ENCODE assay signal across 1 cellular context in the genomic region with DNA sequence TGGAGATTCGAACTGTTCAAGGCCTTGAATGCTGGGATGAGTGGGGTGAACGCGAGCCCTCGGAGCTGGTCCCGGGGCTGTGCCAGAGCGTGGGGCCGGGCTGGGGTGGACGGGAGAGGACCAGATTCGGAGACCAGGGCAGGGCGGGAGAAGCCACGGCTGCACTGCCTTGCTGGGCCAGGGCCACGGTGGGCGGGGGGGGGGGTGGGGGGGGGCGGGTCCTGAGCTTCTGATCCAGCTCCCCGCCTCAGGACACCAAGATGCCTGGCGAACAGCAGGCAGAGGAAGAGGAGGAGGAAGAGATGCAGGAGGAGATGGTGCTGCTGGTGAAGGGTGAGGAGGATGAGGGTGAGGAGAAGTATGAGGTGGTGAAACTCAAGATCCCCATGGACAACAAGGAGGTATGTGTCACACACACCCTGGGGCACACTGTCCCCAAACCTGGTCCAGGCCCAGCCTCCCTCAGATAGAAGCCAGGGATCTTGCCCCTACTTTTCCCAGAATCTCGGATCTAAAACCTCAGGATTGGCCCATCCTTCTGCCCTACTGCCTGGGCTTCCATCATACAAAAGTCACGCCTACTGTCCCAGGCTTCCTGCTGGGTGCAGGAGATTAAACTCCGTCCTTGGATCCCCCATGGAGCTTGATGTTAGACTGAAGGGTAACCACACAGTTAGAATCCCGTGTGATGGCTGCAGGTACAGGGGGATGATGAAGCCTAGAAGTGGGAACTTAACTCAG.
TF ChIP-seq lines count a peak whose summit lies in the region.

No MANE protein-coding gene starts in this region.

TF ChIP-seq in HepG2, 621 proteins besides CTCF, POLR2A, EP300 and RAD21 (continued from another document):
- TF ChIP-seq, protein P1, sequence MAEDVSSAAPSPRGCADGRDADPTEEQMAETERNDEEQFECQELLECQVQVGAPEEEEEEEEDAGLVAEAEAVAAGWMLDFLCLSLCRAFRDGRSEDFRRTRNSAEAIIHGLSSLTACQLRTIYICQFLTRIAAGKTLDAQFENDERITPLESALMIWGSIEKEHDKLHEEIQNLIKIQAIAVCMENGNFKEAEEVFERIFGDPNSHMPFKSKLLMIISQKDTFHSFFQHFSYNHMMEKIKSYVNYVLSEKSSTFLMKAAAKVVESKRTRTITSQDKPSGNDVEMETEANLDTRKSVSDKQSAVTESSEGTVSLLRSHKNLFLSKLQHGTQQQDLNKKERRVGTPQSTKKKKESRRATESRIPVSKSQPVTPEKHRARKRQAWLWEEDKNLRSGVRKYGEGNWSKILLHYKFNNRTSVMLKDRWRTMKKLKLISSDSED (CRISPR knock-in tag; IDR thresholded peaks at IDR 0.05) = no peak
- no peak for TF ChIP-seq AHR (CRISPR knock-in tag; IDR thresholded peaks at IDR 0.05)
- TF ChIP-seq SYNCRIP (IDR thresholded peaks at IDR 0.05; ENCODE audit: insufficient read depth, low read depth, low read length) = no peak
- 0 out of 2 replicates have a peak, but pooled peaks have one; percentile 22 for TF ChIP-seq ARID2 (CRISPR knock-in tag; IDR thresholded peaks at IDR 0.05; ENCODE audit: borderline replicate concordance)
- TF ChIP-seq ZNF280D (CRISPR knock-in tag; IDR thresholded peaks at IDR 0.05) = 0 out of 2 replicates have a peak, but pooled peaks have one; percentile 31
- no peak for TF ChIP-seq RAD51 (IDR thresholded peaks at IDR 0.05; ENCODE audit: borderline replicate concordance)
- TF ChIP-seq ZNF343 (CRISPR knock-in tag; IDR thresholded peaks at IDR 0.05) = no peak
- TF ChIP-seq RBM39 (IDR thresholded peaks at IDR 0.05; ENCODE audit: low read depth, low read length, poor library complexity, severe bottlenecking) = no peak
- TF ChIP-seq JUNB (CRISPR knock-in tag; IDR thresholded peaks at IDR 0.05; ENCODE audit: borderline replicate concordance) = no peak
- TF ChIP-seq JDP2 (CRISPR knock-in tag; IDR thresholded peaks at IDR 0.05; ENCODE audit: borderline replicate concordance) = no peak
- peak; percentile 58; the same call in 1 of the 2 replicates for TF ChIP-seq ZNF441 (CRISPR knock-in tag; IDR thresholded peaks at IDR 0.05; ENCODE audit: borderline replicate concordance)
- TF ChIP-seq CENPBD1 (CRISPR knock-in tag; IDR thresholded peaks at IDR 0.05; ENCODE audit: borderline replicate concordance, low read depth) = no peak
- 0 out of 2 replicates have a peak, but pooled peaks have one; percentile 9 for TF ChIP-seq CHD2 (IDR thresholded peaks at IDR 0.05; ENCODE audit: low read depth, low read length)
TF ChIP-seq in HepG2: peak in this region for 14.
